ENCODE assay signal across 8 cellular contexts in genomic region chr15:45276851-45277250, GRCh38. TPM values are rescaled to one million over a fixed set of nuclear protein-coding genes. Genes with fewer than 3 reads are reported as not detected.
DNase-seq lines count a peak whose midpoint lies in the region; ATAC-seq and TF ChIP-seq lines count a peak whose summit lies in the region.

No MANE protein-coding gene starts in this region.

- H3K9me3 ChIP-seq in PC-3 (ENCODE audit: low read length) (no peaks in the 10 kb centered on the region), esophagus muscularis mucosa (no peaks in the 10 kb centered on the region)

- H3K79me2 ChIP-seq in PC-3 (ENCODE audit: low read length), result no peaks in the 10 kb centered on the region

- in situ Hi-C loops in ACHN (cut with HindIII; ENCODE audit: low pct_ligation_motif_present, low pct_unique_long_range_greater_than_20kb, low sequenced_read_pairs), result no loop called here

- ATAC-seq in PC-3, result 0 out of 2 replicates have a peak, but pooled peaks have one; percentile 9
- ATAC-seq in GM18868 (IDR thresholded peaks at IDR 0.05; ENCODE audit: unreplicated experiment), result no peak

- no TSS peak for BruUV-seq in PC-3 (replicated peaks; lab: Mats Ljungman, UMichigan)

- no peaks in the 10 kb centered on the region for H3K36me3 ChIP-seq in PC-3 (ENCODE audit: low read depth, low read length)
- H3K36me3 ChIP-seq in esophagus muscularis mucosa, result peaks cover 0 to 3% (median 0%) of the 10 kb centered on the region in 4 donors

- no peak overlapping the region for H2AFZ ChIP-seq in PC-3 (ENCODE audit: low read length)

- 3% methylated on average over 2 of the region's 2 CpGs for WGBS in esophagus muscularis mucosa

- H3K4me3 ChIP-seq in PC-3 (ENCODE audit: low read length) (no peak overlapping the region), esophagus muscularis mucosa (no peak overlapping the region)

- CTCF ChIA-PET in PC-3 (lab: Charles Lee), result interaction anchor here (0.8 to 1.0 kb wide), 3 partner anchors 79 to 159 kb away, joined by 3 to 5 read pairs (median 4); no protein-coding TSS in a partner anchor

- H4K20me1 ChIP-seq in PC-3 (ENCODE audit: low read length), result no peaks in the 10 kb centered on the region

- intact Hi-C loops in PC-3 (cut with micrococcal nuclease), result no loop called here
- intact Hi-C loops in esophagus muscularis mucosa (cut with DNase I), result no loop called here

- H3K27me3 ChIP-seq in PC-3 (ENCODE audit: low read length) (no peaks in the 10 kb centered on the region), esophagus muscularis mucosa (no peaks in the 10 kb centered on the region)

- H3K9ac ChIP-seq in PC-3 (ENCODE audit: low read length), result no peak overlapping the region

- POLR2A ChIA-PET in PC-3 (lab: Charles Lee; ENCODE audit: unreplicated experiment), result no interaction called here

- TF ChIP-seq EP300 in esophagus muscularis mucosa (IDR thresholded peaks at IDR 0.05), result no peak

- H3K27ac ChIP-seq in PC-3 (ENCODE audit: low read length) (no peak overlapping the region), esophagus muscularis mucosa (replicated peaks in 1 of 4) (peak overlapping the region in 1 of 4 donors; percentile 4)

- H3F3A ChIP-seq in PC-3 (ENCODE audit: low read length, unreplicated experiment), result no peaks in the 10 kb centered on the region

- peak; percentile 59 for DNase-seq in ACHN
- DNase-seq in GM20000 (ENCODE audit: low spot score), result no peak
- peak; percentile 74 for DNase-seq in PC-3
- DNase-seq in esophagus muscularis mucosa (ENCODE audit: extremely low spot score), result no peak
- DNase-seq in stromal cell of bone marrow (ENCODE audit: low read depth), result peak; percentile 19
- DNase-seq in NCI-H226, result no peak
- DNase-seq in hepatic stellate cell (ENCODE audit: low spot score), result no peak

- H3K4me1 ChIP-seq in PC-3 (ENCODE audit: insufficient read depth, low read length) (peaks cover 13% of the 10 kb centered on the region), esophagus muscularis mucosa (peaks cover 10 to 17% (median 15%) of the 10 kb centered on the region in 4 donors)

- peak; percentile 28 for TF ChIP-seq CTCF in GM20000 (IDR thresholded peaks at IDR 0.05; ENCODE audit: extremely low read depth, missing control alignments)
- TF ChIP-seq CTCF in PC-3 (conservative IDR thresholded peaks at IDR 0.05; ENCODE audit: low read depth, low read length), result peak; percentile 64
- peak; percentile 29 to 44 (median 41) for TF ChIP-seq CTCF in esophagus muscularis mucosa (IDR thresholded peaks at IDR 0.05)

- H3K9me2 ChIP-seq in PC-3 (replicated peaks; ENCODE audit: low read length), result no peaks in the 10 kb centered on the region

- no peak overlapping the region for H3K4me2 ChIP-seq in PC-3 (ENCODE audit: low read length)

- TF ChIP-seq POLR2A in esophagus muscularis mucosa (IDR thresholded peaks at IDR 0.05; ENCODE audit: low read depth), result no peak

RNA-seq across cellular contexts. Expression of gene SLC28A2, which starts 24.8 kb away (rescaled TPM):
- total RNA-seq in PC-3 (2014; rRNA removed) (not detected in 2 replicates), esophagus muscularis mucosa (not detected)

Comparison
In these comparisons a context has a peak if more than half of its experiments do, and no peak if none do; other contexts are left out.
1. DNase-seq: peak in ACHN (single experiment), PC-3 (single experiment) and stromal cell of bone marrow (single experiment); none in GM20000 (single experiment), esophagus muscularis mucosa (single experiment), NCI-H226 (single experiment) and hepatic stellate cell (single experiment).
2. Peak in every context shown above with its lines, with median percentiles within 50 percentile points of each other: CTCF ChIP-seq.